1 cellular context compared by ENCODE assay signal in genomic region chr11:118820412-118821357, GRCh38.
TF ChIP-seq lines count a peak whose summit lies in the region.

No MANE protein-coding gene starts in this region.

TF ChIP-seq in GM12878, 131 proteins besides CTCF, POLR2A, EP300 and RAD21 (continued from another document and continues in another):
- TF ChIP-seq MAX (IDR thresholded peaks at IDR 0.05; ENCODE audit: low read depth, low read length) (no peak; the same call in 1 of the 2 replicates), HSF1 (IDR thresholded peaks at IDR 0.05; ENCODE audit: low read depth, low read length) (no peak), MLLT1 (IDR thresholded peaks at IDR 0.05) (peak; percentile 61; the same call in 1 of the 2 replicates), IKZF1 (conservative IDR thresholded peaks at IDR 0.05) (peak; percentile 97), CUX1 (IDR thresholded peaks at IDR 0.05; ENCODE audit: insufficient replicate concordance, low read depth, low read length) (peak; percentile 75), IRF4 (IDR thresholded peaks at IDR 0.05; ENCODE audit: low read depth, low read length) (peak; percentile 97), RCOR1 (conservative IDR thresholded peaks at IDR 0.05; ENCODE audit: low read depth, low read length) (no peak; the same call in 1 of the 2 replicates), BMI1 (IDR thresholded peaks at IDR 0.05; ENCODE audit: borderline replicate concordance) (peak; percentile 10; the same call in 1 of the 2 replicates), SRF (IDR thresholded peaks at IDR 0.05; ENCODE audit: low read depth in 2 of 2, low read length in 2 of 2) (no peak), RFX5 (IDR thresholded peaks at IDR 0.05; ENCODE audit: low read depth, low read length) (peak; percentile 86), DPF2 (IDR thresholded peaks at IDR 0.05) (peak; percentile 98), NR2C2 (IDR thresholded peaks at IDR 0.05; ENCODE audit: borderline replicate concordance, control insufficient read depth, insufficient read length, low read depth) (no peak), SMARCA5 (IDR thresholded peaks at IDR 0.05) (peak; percentile 46; the same call in 1 of the 2 replicates), FOXK2 (IDR thresholded peaks at IDR 0.05) (no peak), BCL3 (IDR thresholded peaks at IDR 0.05; ENCODE audit: borderline replicate concordance, insufficient read depth, low read depth, low read length, poor library complexity, severe bottlenecking) (peak; percentile 77), CEBPB (IDR thresholded peaks at IDR 0.05; ENCODE audit: borderline replicate concordance in 1 of 2, low read depth in 2 of 2, low read length in 2 of 2) (peak in 1 of 2 experiments; percentile 88; a peak in 2 of 4 replicates), REST (IDR thresholded peaks at IDR 0.05; ENCODE audit: low read depth, low read length) (no peak), E2F8 (IDR thresholded peaks at IDR 0.05; ENCODE audit: low read depth, partially characterized antibody) (no peak), ETV6 (conservative IDR thresholded peaks at IDR 0.05 in 1 of 2, IDR thresholded peaks at IDR 0.05 in 1 of 2; ENCODE audit: borderline replicate concordance in 1 of 2, low read depth in 1 of 2) (peak in 1 of 2 experiments; percentile 93; a peak in 2 of 4 replicates), HDAC2 (IDR thresholded peaks at IDR 0.05) (no peak), TCF3 (IDR thresholded peaks at IDR 0.05; ENCODE audit: borderline replicate concordance, insufficient read depth, low read depth, low read length) (peak; percentile 9; the same call in 1 of the 2 replicates), IKZF2 (IDR thresholded peaks at IDR 0.05) (peak; percentile 98 to 99), SMAD5 (IDR thresholded peaks at IDR 0.05; ENCODE audit: low read depth) (no peak), POLR2AphosphoS5 (IDR thresholded peaks at IDR 0.05; ENCODE audit: low read length) (peak; percentile 81), E2F4 (IDR thresholded peaks at IDR 0.05; ENCODE audit: low read depth, low read length) (no peak), CEBPZ (IDR thresholded peaks at IDR 0.05; ENCODE audit: low read depth, low read length) (no peak), CHD2 (IDR thresholded peaks at IDR 0.05; ENCODE audit: borderline replicate concordance, low read depth, low read length) (peak; percentile 68), NKRF (conservative IDR thresholded peaks at IDR 0.05) (no peak), FOS (IDR thresholded peaks at IDR 0.05; ENCODE audit: borderline replicate concordance, extremely low read depth, insufficient read length) (no peak), ZNF384 (IDR thresholded peaks at IDR 0.05; ENCODE audit: borderline replicate concordance, low read depth, low read length) (no peak)
